In the genomic region with DNA sequence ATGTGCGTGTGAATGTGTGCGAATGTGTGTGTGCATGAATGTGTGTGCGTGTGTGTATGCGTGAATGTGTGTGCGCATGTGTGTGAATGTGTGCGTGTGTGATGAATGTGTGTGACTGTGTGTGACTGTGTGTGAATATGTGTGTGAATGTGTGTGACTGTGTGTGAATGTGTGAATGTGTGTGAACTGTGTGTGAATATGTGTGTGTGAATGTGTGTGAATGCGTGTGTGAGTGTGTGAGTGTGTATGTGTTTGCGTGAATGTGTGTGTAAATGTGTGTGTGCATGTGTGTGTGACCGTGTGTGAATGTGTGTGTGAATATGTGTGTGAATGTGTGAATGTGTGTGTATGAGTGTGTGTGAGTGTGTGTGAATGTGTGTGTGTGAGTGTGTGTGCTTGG, we compare ENCODE assay signal across 27 cellular contexts.
"Had no signal": no experiment of that assay in that cellular context is flagged by ENCODE, and none has a peak within 500 bp of the region (broad histone marks: within the 10 kb centered on the region; RNA-seq: fewer than 3 reads in every experiment).

No MANE protein-coding gene starts in this region.

- ATAC-seq: esophagus mucosa; gastrocnemius medialis; left ventricle myocardium superior; lower lobe of right lung; mucosa of descending colon; psoas muscle; right cardiac atrium; stimulated activated memory B cell treated with anti-CD40 and anti-IgM and Interleukin-4, amounts not matched to agents 10 μg/mL and 1 μg/mL and 100 μg/mL, for 72 hours had no signal

- H3K9me3 Mint-ChIP-seq: endodermal cell, mesothelial cell of epicardium had no signal

- H3K36me3 Mint-ChIP-seq: memory B cell; mesothelial cell of epicardium; naive B cell; stimulated activated memory B cell treated with anti-CD40 and anti-IgM and Interleukin-4, amounts not matched to agents 10 μg/mL and 1 μg/mL and 100 μg/mL, for 72 hours had no signal

- FAIRE-seq: keratinocyte had no signal

- H3K4me1 Mint-ChIP-seq: naive B cell; neural crest cell; stimulated activated memory B cell treated with anti-CD40 and anti-IgM and Interleukin-4, amounts not matched to agents 10 μg/mL and 1 μg/mL and 100 μg/mL, for 72 hours had no signal

- H3K4me1 ChIP-seq: colonic mucosa, gastrocnemius medialis, lower lobe of right lung, psoas muscle, spleen, transverse colon had no signal

- H3K4me3 Mint-ChIP-seq: dendritic cell treated with granulocyte-macrophage colony-stimulating factor and Interleukin-4, amounts not matched to agents 40 ng/mL and 50 ng/mL, for 4 days; endodermal cell; memory B cell; mesothelial cell of epicardium; naive B cell; natural killer cell treated with Interleukin-12 subunit alpha and Interleukin-12 subunit beta and Interleukin-15 and Interleukin-18, amount 100 ng/mL, for 72 hours; neural crest cell; stimulated activated memory B cell treated with anti-CD40 and anti-IgM and Interleukin-4, amounts not matched to agents 10 μg/mL and 1 μg/mL and 100 μg/mL, for 72 hours; stimulated activated naive CD8-positive, alpha-beta T cell treated with anti-CD3 and anti-CD28 coated beads, Interleukin-15, Interleukin-2, amounts not matched to agents 100 ng/mL and 50 ng/mL, for 24 hours had no signal

- DNase-seq: colonic mucosa; effector CD8-positive, alpha-beta T cell; endodermal cell; foreskin fibroblast; gastrocnemius medialis; head of caudate nucleus; left ventricle myocardium superior; lower lobe of right lung; mucosa of descending colon; naive B cell; posterior cingulate gyrus; psoas muscle; right cardiac atrium; spleen; stimulated activated CD4-positive, alpha-beta T cell treated with anti-CD3 and anti-CD28 coated beads, Interleukin-4, amount 100 ng/mL, for 4 hours; transverse colon had no signal

- H3K4me3 ChIP-seq: colonic mucosa, gastrocnemius medialis, lower lobe of right lung, mucosa of descending colon, psoas muscle, skin epidermis, spleen, transverse colon had no signal

- H3K27ac ChIP-seq: colonic mucosa, epithelial cell of prostate, gastrocnemius medialis, lower lobe of right lung, psoas muscle, skin epidermis, spleen, transverse colon had no signal

- H3K9me3 ChIP-seq: colonic mucosa, gastrocnemius medialis, lower lobe of right lung, mucosa of descending colon, psoas muscle, transverse colon had no signal

- H3K36me3 ChIP-seq: colonic mucosa, gastrocnemius medialis, lower lobe of right lung, spleen, transverse colon had no signal

- H3K27me3 Mint-ChIP-seq: dendritic cell treated with granulocyte-macrophage colony-stimulating factor and Interleukin-4, amounts not matched to agents 40 ng/mL and 50 ng/mL, for 4 days; memory B cell; naive B cell; natural killer cell treated with Interleukin-12 subunit alpha and Interleukin-12 subunit beta and Interleukin-15 and Interleukin-18, amount 100 ng/mL, for 72 hours; stimulated activated memory B cell treated with anti-CD40 and anti-IgM and Interleukin-4, amounts not matched to agents 10 μg/mL and 1 μg/mL and 100 μg/mL, for 72 hours; stimulated activated naive CD8-positive, alpha-beta T cell treated with anti-CD3 and anti-CD28 coated beads, Interleukin-15, Interleukin-2, amounts not matched to agents 100 ng/mL and 50 ng/mL, for 24 hours had no signal

- H3K27me3 ChIP-seq: colonic mucosa, gastrocnemius medialis, spleen, transverse colon had no signal

- H3K27ac Mint-ChIP-seq: dendritic cell treated with granulocyte-macrophage colony-stimulating factor and Interleukin-4, amounts not matched to agents 40 ng/mL and 50 ng/mL, for 4 days; endodermal cell; memory B cell; mesothelial cell of epicardium; naive B cell; natural killer cell treated with Interleukin-12 subunit alpha and Interleukin-12 subunit beta and Interleukin-15 and Interleukin-18, amount 100 ng/mL, for 72 hours; stimulated activated memory B cell treated with anti-CD40 and anti-IgM and Interleukin-4, amounts not matched to agents 10 μg/mL and 1 μg/mL and 100 μg/mL, for 72 hours; stimulated activated naive CD8-positive, alpha-beta T cell treated with anti-CD3 and anti-CD28 coated beads, Interleukin-15, Interleukin-2, amounts not matched to agents 100 ng/mL and 50 ng/mL, for 24 hours had no signal
